In genomic region chr9:6418764-6419163, GRCh38 we compare ENCODE assay signal across 1 cellular context.
TF ChIP-seq lines count a peak whose summit lies in the region.

No MANE protein-coding gene starts in this region.

TF ChIP-seq in GM12878, 131 proteins besides CTCF, POLR2A, EP300 and RAD21 (continued from another document):
- TF ChIP-seq GABPA (IDR thresholded peaks at IDR 0.05; ENCODE audit: low read depth) (peak; percentile 72; the same call in 1 of the 2 replicates), ZBTB40 (IDR thresholded peaks at IDR 0.05; ENCODE audit: borderline replicate concordance) (peak; percentile 65; the same call in 1 of the 2 replicates), MLLT1 (IDR thresholded peaks at IDR 0.05) (0 out of 2 replicates have a peak, but pooled peaks have one; percentile 56), IKZF1 (conservative IDR thresholded peaks at IDR 0.05) (peak; percentile 28; the same call in 1 of the 2 replicates), TCF12 (IDR thresholded peaks at IDR 0.05; ENCODE audit: low read depth, low read length) (no peak), STAT1 (conservative IDR thresholded peaks at IDR 0.05) (no peak), RFX5 (IDR thresholded peaks at IDR 0.05; ENCODE audit: low read depth, low read length) (no peak), YY1 (IDR thresholded peaks at IDR 0.05; ENCODE audit: low read depth, low read length) (peak; percentile 78; the same call in 1 of the 2 replicates), USF2 (IDR thresholded peaks at IDR 0.05; ENCODE audit: borderline replicate concordance, low read depth, low read length) (peak; percentile 13; the same call in 1 of the 2 replicates), ZBTB11 (CRISPR knock-in tag; IDR thresholded peaks at IDR 0.05) (peak; percentile 71), RAD51 (IDR thresholded peaks at IDR 0.05) (peak; percentile 70; the same call in 1 of the 2 replicates), POLR2AphosphoS5 (IDR thresholded peaks at IDR 0.05; ENCODE audit: low read length) (peak; percentile 34; the same call in 1 of the 2 replicates)
